ENCODE assay signal across 17 cellular contexts in the genomic region with DNA sequence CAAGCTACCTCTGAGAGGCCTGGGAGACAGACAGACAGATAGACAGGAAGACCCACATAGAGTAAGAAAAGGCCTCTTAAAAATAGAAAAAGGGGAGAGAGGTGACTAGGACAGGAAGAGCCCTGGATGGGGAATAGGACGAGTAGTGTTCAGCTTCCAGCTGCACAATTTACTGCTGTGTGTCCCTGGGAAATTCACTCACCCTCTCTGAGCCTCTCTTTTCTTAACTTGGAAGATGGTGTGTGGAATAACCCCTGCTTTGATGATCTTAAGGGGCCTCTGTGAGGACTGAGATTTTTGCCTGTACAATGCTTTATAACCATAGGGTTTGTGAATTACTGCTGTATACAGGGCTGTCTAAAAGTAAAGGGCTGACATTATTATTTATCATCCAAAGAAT. TPM values are rescaled to one million over a fixed set of nuclear protein-coding genes. Genes with fewer than 3 reads are reported as not detected.
DNase-seq lines count a peak whose midpoint lies in the region; ATAC-seq, FAIRE-seq and TF ChIP-seq lines count a peak whose summit lies in the region.
"Had no signal": no experiment of that assay in that cellular context is flagged by ENCODE, and none has a peak within 500 bp of the region (broad histone marks: within the 10 kb centered on the region; RNA-seq: fewer than 3 reads in every experiment).

No MANE protein-coding gene starts in this region.

- WGBS in A549 (ENCODE audit: missing lambda C conversion rate) = 47% methylated on average over 1 of the region's 1 CpG
- no CpG with 5 or more reads among the region's 1 CpG for WGBS in H9 (ENCODE audit: extremely low coverage, insufficient read length, low lambda C conversion rate)
- no CpG with 5 or more reads among the region's 1 CpG for WGBS in neuronal stem cell (ENCODE audit: extremely low coverage in 2 of 2, insufficient read length in 2 of 2, insufficient replicate concordance in 1 of 2), 2 donors

- H3T11ph ChIP-seq in H9 (ENCODE audit: low read length) = no peak overlapping the region

- H4K20me1 ChIP-seq in H9 (ENCODE audit: control insufficient read depth, insufficient read depth, insufficient read length) = no peaks in the 10 kb centered on the region

- H3K9me3 ChIP-seq in A549 (no peaks in the 10 kb centered on the region), H9 (ENCODE audit: control insufficient read depth, low read depth, low read length) (no peaks in the 10 kb centered on the region), neuronal stem cell (replicated peaks in 1 of 2; ENCODE audit: control insufficient read depth in 2 of 2, insufficient read depth in 1 of 2, low read depth in 1 of 2, low read length in 2 of 2) (no peaks in the 10 kb centered on the region)

- no peak overlapping the region for H4K5ac ChIP-seq in H9 (ENCODE audit: insufficient read length, low read depth, low read length)

- H2AK5ac ChIP-seq in H9 (ENCODE audit: insufficient read length, low read length) = no peak overlapping the region
- H2AK5ac ChIP-seq in neuronal stem cell (ENCODE audit: low read depth, low read length) = peak overlapping the region; percentile 38

- H3K79me1 ChIP-seq in H9 (ENCODE audit: insufficient read depth, low read depth, low read length, poor library complexity, severe bottlenecking) = no peaks in the 10 kb centered on the region
- H3K79me1 ChIP-seq in neuronal stem cell (ENCODE audit: low read depth, low read length) = no peaks in the 10 kb centered on the region

- H2BK15ac ChIP-seq in H9 (ENCODE audit: low read depth, low read length) = no peak overlapping the region
- H2BK15ac ChIP-seq in neuronal stem cell (ENCODE audit: low read length) = peak overlapping the region; percentile 29

- FAIRE-seq in A549 (lab: Jason Lieb, UNC) = no peak

- H3K9ac ChIP-seq in H9 (ENCODE audit: extremely low read depth, insufficient read length, low read length) (no peak overlapping the region), neuronal stem cell (ENCODE audit: low read depth, low read length, poor library complexity) (no peak overlapping the region)

- no peak overlapping the region for H2BK20ac ChIP-seq in H9 (ENCODE audit: low read depth, low read length, poor library complexity, severe bottlenecking)

- H3K4ac ChIP-seq in H9 (ENCODE audit: low read depth, low read length) (no peak overlapping the region), neuronal stem cell (ENCODE audit: low read length) (no peak overlapping the region)

- no peaks in the 10 kb centered on the region for H3K36me3 Mint-ChIP-seq in H9 (ENCODE audit: insufficient read depth in 1 of 3, low read depth in 3 of 3)
- H3K36me3 Mint-ChIP-seq in chondrocyte (ENCODE audit: low read depth) = peaks cover 62% of the 10 kb centered on the region
- H3K36me3 Mint-ChIP-seq: CD4-positive, CD25-positive, alpha-beta regulatory T cell had no signal

- no peak for DNase-seq in A549 (ENCODE audit: low read depth in 1 of 2, low spot score in 1 of 2)
- peak; percentile 4 for DNase-seq in H9
- no peak for DNase-seq in chondrocyte (ENCODE audit: low spot score)
- DNase-seq in neuronal stem cell (ENCODE audit: low spot score) = no peak
- no peak for DNase-seq in NCI-H345 (lab: John Stamatoyannopoulos, UW)
- DNase-seq in effector CD4-positive, alpha-beta T cell = no peak
- DNase-seq: CD4-positive, CD25-positive, alpha-beta regulatory T cell; EL; MV-4-11; NCI-H1105 treated with DMSO at 0.1 percent for 48 hours; NCI-H2029 treated with DMSO at 0.1 percent for 48 hours; NCI-H226; NCI-H524; NCI-H774; NK-92 treated with Interleukin-12 subunit alpha and Interleukin-12 subunit beta, amount 100 ng/mL, for 24 hours; SIG-M5 had no signal

- H3K4me2 ChIP-seq in A549 (no peak overlapping the region), H9 (ENCODE audit: insufficient read depth, insufficient read length, low read length) (no peak overlapping the region), neuronal stem cell (ENCODE audit: insufficient read depth, low read length, poor library complexity, severe bottlenecking) (no peak overlapping the region)

- H3K56ac ChIP-seq in H9 (ENCODE audit: insufficient read length, low read depth, low read length) = no peak overlapping the region

- H3K27ac ChIP-seq in A549 (peak overlapping the region in 1 of 2 experiments; percentile 25; a peak in 1 of 6 replicates), H9 (ENCODE audit: insufficient read length, low read depth, low read length) (no peak overlapping the region), neuronal stem cell (replicated peaks; ENCODE audit: low read length) (no peak overlapping the region)

- CTCF ChIA-PET in A549 (lab: Yijun Ruan, JAX) = interaction anchor here (0.6 to 8.1 kb wide), 17 partner anchors 8 to 610 kb away, joined by 3 to 97 read pairs (median 4); no protein-coding TSS in a partner anchor

- POLR2A ChIA-PET in A549 (lab: Yijun Ruan, JAX) = no interaction called here

- H3K27me3 Mint-ChIP-seq in H9 (ENCODE audit: low read depth) = no peaks in the 10 kb centered on the region
- no peaks in the 10 kb centered on the region for H3K27me3 Mint-ChIP-seq in chondrocyte (ENCODE audit: low read depth)
- H3K27me3 Mint-ChIP-seq: CD4-positive, CD25-positive, alpha-beta regulatory T cell had no signal

- H3K4me1 ChIP-seq in A549 = 0 out of 3 replicates have a peak, but pooled peaks cover 5% of the 10 kb centered on the region
- peaks cover 2% of the 10 kb centered on the region; the same call in 1 of the 2 replicates for H3K4me1 ChIP-seq in H9 (ENCODE audit: insufficient read depth, low read length)
- H3K4me1 ChIP-seq in neuronal stem cell (ENCODE audit: control insufficient read depth in 2 of 2, insufficient read depth in 1 of 2, low read depth in 1 of 2, low read length in 2 of 2) = peaks cover 13 to 15% of the 10 kb centered on the region in 2 donors

- ATAC-seq in A549 = no peak
- no peak for ATAC-seq in GM19351 (IDR thresholded peaks at IDR 0.05; ENCODE audit: unreplicated experiment)

- H3K79me2 ChIP-seq in H9 (ENCODE audit: insufficient read depth, low read length) = no peaks in the 10 kb centered on the region

- peaks cover 29 to 54% of the 10 kb centered on the region in 2 experiments for H3K4me1 Mint-ChIP-seq in H9
- H3K4me1 Mint-ChIP-seq in chondrocyte (ENCODE audit: low read depth) = peaks cover 84% of the 10 kb centered on the region
- H3K4me1 Mint-ChIP-seq: CD4-positive, CD25-positive, alpha-beta regulatory T cell had no signal

- H2BK5ac ChIP-seq in H9 (ENCODE audit: insufficient read length, low read length) (no peak overlapping the region), neuronal stem cell (ENCODE audit: low read length) (peak overlapping the region; percentile 56)

- TF ChIP-seq RAD21 in A549 (conservative IDR thresholded peaks at IDR 0.05 in 1 of 2, IDR thresholded peaks at IDR 0.05 in 1 of 2) = no peak

- no peak overlapping the region for H3K4me3 Mint-ChIP-seq in H9
- no peak overlapping the region for H3K4me3 Mint-ChIP-seq in chondrocyte (ENCODE audit: unreplicated experiment)

- H3K23ac ChIP-seq in H9 (ENCODE audit: insufficient read length, low read depth, low read length) = no peak overlapping the region
- H3K23ac ChIP-seq in neuronal stem cell (ENCODE audit: low read depth, low read length, poor library complexity) = no peak overlapping the region

- H3K4me3 ChIP-seq in A549 (no peak overlapping the region), neuronal stem cell (ENCODE audit: low read length in 2 of 2) (no peak overlapping the region)

- H3K23me2 ChIP-seq in H9 (ENCODE audit: insufficient read length, low read depth, low read length, poor library complexity, severe bottlenecking) = no peaks in the 10 kb centered on the region

- TF ChIP-seq POLR2A in A549 (IDR thresholded peaks at IDR 0.05; ENCODE audit: low read length) = no peak

- no peak overlapping the region for H3K27ac Mint-ChIP-seq in H9
- H3K27ac Mint-ChIP-seq in chondrocyte (ENCODE audit: unreplicated experiment) = peak overlapping the region; percentile 91

- H2AFZ ChIP-seq in H9 (ENCODE audit: low read length) = no peak overlapping the region
- no peak overlapping the region for H2AFZ ChIP-seq in neuronal stem cell (ENCODE audit: low read length)

- no peak overlapping the region for H2BK12ac ChIP-seq in H9 (ENCODE audit: insufficient read length, low read depth, low read length)
- H2BK12ac ChIP-seq in neuronal stem cell (ENCODE audit: low read length) = peak overlapping the region; percentile 26

- H3K18ac ChIP-seq in H9 (ENCODE audit: insufficient read length, low read depth, low read length) (no peak overlapping the region), neuronal stem cell (ENCODE audit: low read length) (peak overlapping the region; percentile 95)

- no peak overlapping the region for H3K14ac ChIP-seq in H9 (ENCODE audit: insufficient read depth, low read length)
- H3K14ac ChIP-seq in neuronal stem cell (ENCODE audit: low read length) = no peak overlapping the region

- TF ChIP-seq CTCF in A549 (IDR thresholded peaks at IDR 0.05) (no peak), H9 (conservative IDR thresholded peaks at IDR 0.05) (no peak), chondrocyte (IDR thresholded peaks at IDR 0.05) (no peak)

- H2BK120ac ChIP-seq in H9 (ENCODE audit: low read depth, low read length, poor library complexity, severe bottlenecking) (no peak overlapping the region), neuronal stem cell (ENCODE audit: low read depth, low read length) (no peak overlapping the region)

- no peak overlapping the region for H4K91ac ChIP-seq in H9 (ENCODE audit: insufficient read length, low read depth, low read length)
- peak overlapping the region; percentile 85 for H4K91ac ChIP-seq in neuronal stem cell (ENCODE audit: low read depth, low read length, poor library complexity)

- no peak for TF ChIP-seq EP300 in A549 (IDR thresholded peaks at IDR 0.05)

- H3K9me3 Mint-ChIP-seq in H9 = no peaks in the 10 kb centered on the region
- H3K9me3 Mint-ChIP-seq in chondrocyte (ENCODE audit: low read depth) = no peaks in the 10 kb centered on the region
- H3K9me3 Mint-ChIP-seq: CD4-positive, CD25-positive, alpha-beta regulatory T cell had no signal

- H4K8ac ChIP-seq in H9 (replicated peaks; ENCODE audit: insufficient read length, low read depth, low read length) = no peak overlapping the region
- no peak overlapping the region for H4K8ac ChIP-seq in neuronal stem cell (ENCODE audit: low read depth, low read length)

- no peaks in the 10 kb centered on the region for H3K36me3 ChIP-seq in neuronal stem cell (replicated peaks in 1 of 2; ENCODE audit: control insufficient read depth in 2 of 2, insufficient read depth in 2 of 2, low read length in 2 of 2)

- H3K27me3 ChIP-seq in H9 (ENCODE audit: insufficient read depth, low read length) = no peaks in the 10 kb centered on the region
- peaks cover 0 to 45% (median 0%) of the 10 kb centered on the region in 3 experiments for H3K27me3 ChIP-seq in neuronal stem cell (ENCODE audit: control insufficient read depth in 3 of 3, insufficient read depth in 3 of 3, low read depth in 1 of 3, low read length in 3 of 3)

RNA-seq across cellular contexts. Expression of gene FEM1B, which starts 37.5 kb away (rescaled TPM):
- polyA plus RNA-seq in A549 (2011; rRNA removed) = 59.1 and 103 TPM in 2 replicates
- 13.8 and 19.7 TPM in 2 replicates for polyA plus RNA-seq in A549 (2012; cell fraction: cytosol; rRNA removed)
- 6.6 and 7.9 TPM in 2 replicates for polyA plus RNA-seq in A549 (2012; cell fraction: nucleus; rRNA removed)
- polyA plus RNA-seq in A549 (2017; fragmentation: RNase III; extraction: RNeasy Plus Mini Kit Qiagen cat#74134 plus additional on column Dnase treatment) = 18.4 to 19.7 TPM (median 19.5 TPM) in 3 replicates
- 242 and 289 TPM in 2 replicates for polyA minus RNA-seq in A549 (2011; rRNA and poly(A)+ RNA removed)
- total RNA-seq in H9 (2021) = 77.9 and 83.3 TPM in 2 replicates
- total RNA-seq in chondrocyte = 46.0 to 52.7 TPM (median 49.1 TPM) in 3 replicates
- 27.6 TPM for polyA plus RNA-seq in neuronal stem cell (2013, experiment 1 of 2)
- polyA plus RNA-seq in neuronal stem cell (2013, experiment 2 of 2) = 28.3 TPM
